Comparison of ENCODE assay signal across 7 cellular contexts in genomic region chr14:55097894-55098560, GRCh38. TPM values are rescaled to one million over a fixed set of nuclear protein-coding genes. Genes with fewer than 3 reads are reported as not detected.
A peak's percentile ranks its signal among the peaks of the same experiment; 100 is the strongest.
DNase-seq lines count a peak whose midpoint lies in the region; ATAC-seq and TF ChIP-seq lines count a peak whose summit lies in the region.

No MANE protein-coding gene starts in this region.

- H3K27me3 Mint-ChIP-seq in central memory CD8-positive, alpha-beta T cell: no peaks in the 10 kb centered on the region

- H3K4me3 ChIP-seq in BE2C (ENCODE audit: low read depth, low read length): no peak overlapping the region

- no peaks in the 10 kb centered on the region for H3K9me3 ChIP-seq in BE2C

- no peak for TF ChIP-seq CTCF in BE2C (IDR thresholded peaks at IDR 0.05; ENCODE audit: low read depth, low read length)

- peak overlapping the region; percentile 99 for H3K27ac Mint-ChIP-seq in central memory CD8-positive, alpha-beta T cell (ENCODE audit: low read depth)

- H3K9me3 Mint-ChIP-seq in central memory CD8-positive, alpha-beta T cell: peaks cover 5% of the 10 kb centered on the region

- peaks cover 48% of the 10 kb centered on the region for H3K4me1 Mint-ChIP-seq in central memory CD8-positive, alpha-beta T cell

- DNase-seq in GM19240 (ENCODE audit: insufficient read length, low spot score): peak; percentile 67
- DNase-seq in SIG-M5 treated with dmso at 0.1 percent for 504 hours (lab: John Stamatoyannopoulos, UW; ENCODE audit: unreplicated experiment): peak; percentile 64
- DNase-seq in central memory CD8-positive, alpha-beta T cell (ENCODE audit: low spot score in 2 of 2): peak in 1 of 2 donors; percentile 16
- peak; percentile 38 to 42 for DNase-seq in stimulated activated CD4-positive, alpha-beta T cell treated with anti-CD3 and anti-CD28 coated beads, Interleukin-2, amount 100 ng/mL, for 48 hours
- DNase-seq in AG20443 (ENCODE audit: low spot score): no peak
- no peak for DNase-seq in BE2C

- peaks cover 2% of the 10 kb centered on the region for H3K36me3 Mint-ChIP-seq in central memory CD8-positive, alpha-beta T cell (ENCODE audit: insufficient read depth)

- H3K4me3 Mint-ChIP-seq in central memory CD8-positive, alpha-beta T cell: peak overlapping the region; percentile 27

- H3K36me3 ChIP-seq in BE2C: no peaks in the 10 kb centered on the region

- ATAC-seq in HG02970 (IDR thresholded peaks at IDR 0.05; ENCODE audit: low FRiP score, unreplicated experiment): peak; percentile 52
- ATAC-seq in central memory CD8-positive, alpha-beta T cell (replicated peaks; ENCODE audit: extremely low read depth, poor library complexity, severe bottlenecking): peak; percentile 37

- no peaks in the 10 kb centered on the region for H3K27me3 ChIP-seq in BE2C

- H3K4me1 ChIP-seq in BE2C: peaks cover 3% of the 10 kb centered on the region; the same call in 1 of the 2 replicates

RNA-seq across cellular contexts. Expression of gene LGALS3, which starts 31.0 kb away (rescaled TPM):
- 22.8 TPM for polyA plus RNA-seq in BE2C (2012; ENCODE audit: insufficient read depth, insufficient read length, low read depth)

RNA-seq across cellular contexts. Expression of gene MAPK1IP1L, which starts 46.6 kb away (rescaled TPM):
- 146 TPM for polyA plus RNA-seq in BE2C (2012; ENCODE audit: insufficient read depth, insufficient read length, low read depth)

Comparison
In these comparisons a context has a peak if more than half of its experiments do, and no peak if none do; other contexts are left out.
1. DNase-seq: peak in GM19240 (single experiment), SIG-M5 treated with dmso at 0.1 percent for 504 hours (single experiment) and stimulated activated CD4-positive, alpha-beta T cell treated with anti-CD3 and anti-CD28 coated beads, Interleukin-2, amount 100 ng/mL, for 48 hours (2 of 2); none in AG20443 (single experiment) and BE2C (single experiment).